Comparison of ENCODE assay signal across 1 cellular context in genomic region chr15:45715528-45715927, GRCh38.
TF ChIP-seq lines count a peak whose summit lies in the region.

No MANE protein-coding gene starts in this region.

TF ChIP-seq in GM23338, 12 proteins besides CTCF, POLR2A, EP300 and RAD21:
- TF ChIP-seq ZNF462 (CRISPR knock-in tag; IDR thresholded peaks at IDR 0.05) (no peak), JUNB (IDR thresholded peaks at IDR 0.05; ENCODE audit: unreplicated experiment) (no peak), CREB1 (CRISPR knock-in tag; IDR thresholded peaks at IDR 0.05; ENCODE audit: low read depth) (no peak), EZH2phosphoT487 (IDR thresholded peaks at IDR 0.05; ENCODE audit: unreplicated experiment) (no peak), REST (IDR thresholded peaks at IDR 0.05; ENCODE audit: unreplicated experiment) (no peak), ZNF331 (CRISPR knock-in tag; IDR thresholded peaks at IDR 0.05; ENCODE audit: low read depth) (no peak), POLR2AphosphoS5 (IDR thresholded peaks at IDR 0.05; ENCODE audit: low read depth) (no peak), ZNF114 (CRISPR knock-in tag; IDR thresholded peaks at IDR 0.05) (no peak), ETS1 (IDR thresholded peaks at IDR 0.05) (no peak), NANOG (IDR thresholded peaks at IDR 0.05; ENCODE audit: borderline replicate concordance) (no peak), EZH2 (IDR thresholded peaks at IDR 0.05; ENCODE audit: low read depth, unreplicated experiment) (no peak), STAT1 (IDR thresholded peaks at IDR 0.05; ENCODE audit: unreplicated experiment) (no peak)
